In the genomic region with DNA sequence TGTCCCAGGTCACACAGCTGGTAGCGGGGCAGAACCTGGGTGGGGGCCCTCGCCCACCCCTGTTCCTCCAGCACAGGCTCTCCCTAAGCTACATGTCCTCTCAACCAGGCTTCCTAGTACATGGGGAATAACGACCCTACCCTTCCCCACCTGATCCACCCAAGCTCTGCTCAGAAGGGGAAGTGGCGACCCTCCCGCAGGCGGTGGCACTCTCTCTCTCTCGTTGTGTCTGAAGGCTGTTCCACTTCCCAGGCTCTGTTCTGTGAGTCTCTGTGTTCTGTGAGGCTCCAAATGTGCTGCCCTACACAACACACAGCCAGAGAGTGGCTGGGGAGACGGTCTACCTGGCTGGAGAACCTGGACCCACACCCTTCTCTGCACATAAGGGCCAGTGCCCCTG, we compare ENCODE assay signal across 17 cellular contexts.
DNase-seq lines count a peak whose midpoint lies in the region; ATAC-seq, FAIRE-seq and TF ChIP-seq lines count a peak whose summit lies in the region.
"Had no signal": no experiment of that assay in that cellular context is flagged by ENCODE, and none has a peak within 500 bp of the region (broad histone marks: within the 10 kb centered on the region; RNA-seq: fewer than 3 reads in every experiment).

No MANE protein-coding gene starts in this region.

- CTCF ChIA-PET in Panc1 (lab: Charles Lee): no interaction called here

- POLR2A ChIA-PET in Panc1 (lab: Charles Lee): no interaction called here

- H3K36me3 ChIP-seq in ACC112 (ENCODE audit: insufficient read depth, low read length) (no peaks in the 10 kb centered on the region), Panc1 (ENCODE audit: control insufficient read depth, insufficient read depth, low read length) (no peaks in the 10 kb centered on the region), esophagus muscularis mucosa (no peaks in the 10 kb centered on the region), gastrocnemius medialis (no peaks in the 10 kb centered on the region)
- H3K36me3 ChIP-seq: prostate gland, spleen had no signal

- H3K27me3 ChIP-seq in ACC112 (ENCODE audit: insufficient read depth, low read length) (no peaks in the 10 kb centered on the region), Panc1 (ENCODE audit: control insufficient read depth, insufficient read depth, low read length) (no peaks in the 10 kb centered on the region), esophagus muscularis mucosa (no peaks in the 10 kb centered on the region), gastrocnemius medialis (no peaks in the 10 kb centered on the region)

- 95% methylated on average over 8 of the region's 8 CpGs for WGBS in esophagus muscularis mucosa

- intact Hi-C loops in Panc1 (cut with micrococcal nuclease; ENCODE audit: unreplicated experiment) (loop anchor here (5.0 kb wide), 1 partner anchor 49 kb away; no protein-coding TSS in a partner anchor), esophagus muscularis mucosa (cut with DNase I) (no loop called here), gastrocnemius medialis (cut with DNase I; ENCODE audit: low total_unique reads) (no loop called here)

- no peaks in the 10 kb centered on the region; the same call in 1 of the 2 replicates for H3K9me3 ChIP-seq in Panc1 (ENCODE audit: control insufficient read depth, insufficient read depth, low read depth, low read length)
- no peaks in the 10 kb centered on the region for H3K9me3 ChIP-seq in esophagus muscularis mucosa
- H3K9me3 ChIP-seq in gastrocnemius medialis: no peaks in the 10 kb centered on the region
- H3K9me3 ChIP-seq: prostate gland, spleen had no signal

- H3K79me2 ChIP-seq in ACC112 (ENCODE audit: control insufficient read depth, insufficient read depth, low read length, unreplicated experiment): no peaks in the 10 kb centered on the region

- BruUV-seq in Panc1 (replicated peaks; lab: Mats Ljungman, UMichigan): no TSS peak

- TF ChIP-seq POLR2A in esophagus muscularis mucosa (IDR thresholded peaks at IDR 0.05; ENCODE audit: low read depth) (no peak), gastrocnemius medialis (IDR thresholded peaks at IDR 0.05) (no peak)

- H3K4me3 ChIP-seq in ACC112 (ENCODE audit: low read depth, low read length) (no peak overlapping the region), Panc1 (ENCODE audit: low read depth in 2 of 2, low read length in 2 of 2) (no peak overlapping the region), esophagus muscularis mucosa (no peak overlapping the region), gastrocnemius medialis (no peak overlapping the region)
- H3K4me3 ChIP-seq: prostate gland, spleen had no signal

- TF ChIP-seq CTCF in Panc1 (IDR thresholded peaks at IDR 0.05): no peak
- no peak for TF ChIP-seq CTCF in esophagus muscularis mucosa (IDR thresholded peaks at IDR 0.05)
- TF ChIP-seq CTCF in gastrocnemius medialis (IDR thresholded peaks at IDR 0.05 in 4 of 5, conservative IDR thresholded peaks at IDR 0.05 in 1 of 5): no peak

- in situ Hi-C loops in Panc1 (cut with HindIII; ENCODE audit: low pct_unique_long_range_greater_than_20kb, low sequenced_read_pairs) (no loop called here), gastrocnemius medialis (cut with MboI; ENCODE audit: low sequenced_read_pairs in 4 of 4) (no loop called here)

- no peak for DNase-seq in Panc1 (ENCODE audit: low read depth, low spot score)
- no peak for DNase-seq in esophagus muscularis mucosa (ENCODE audit: extremely low spot score)
- no peak for DNase-seq in gastrocnemius medialis
- DNase-seq in RPMI8226: no peak
- no peak for DNase-seq in RCC 7860 (ENCODE audit: low spot score)
- DNase-seq in NCI-H1417 treated with DMSO at 0.1 percent for 48 hours (lab: John Stamatoyannopoulos, UW): no peak
- DNase-seq: activated CD4-positive, alpha-beta T cell treated with anti-CD3 and anti-CD28 coated beads for 48 hours; activated CD8-positive, alpha-beta memory T cell treated with anti-CD3 and anti-CD28 coated beads, Interleukin-2, amount 50 U/mL, for 4 hours; NCI-H510A treated with DMSO at 0.1 percent for 48 hours; spleen; stimulated activated CD4-positive, alpha-beta T cell treated with anti-CD3 and anti-CD28 coated beads, Interleukin-4, amount 100 ng/mL, for 24 hours; SW 1271 had no signal

- H3K27ac ChIP-seq in ACC112 (ENCODE audit: low read depth, low read length): peak overlapping the region; percentile 99
- peak overlapping the region; percentile 96 for H3K27ac ChIP-seq in Panc1 (ENCODE audit: low read length)
- H3K27ac ChIP-seq in esophagus muscularis mucosa (replicated peaks in 1 of 4): peak overlapping the region; percentile 22 to 45 (median 37)
- peak overlapping the region; percentile 0 to 64 (median 44) for H3K27ac ChIP-seq in gastrocnemius medialis
- H3K27ac ChIP-seq: prostate gland, spleen had no signal

- no peak for FAIRE-seq in RCC 7860 (lab: Jason Lieb, UNC)
- FAIRE-seq: GM18507, TTC549 had no signal

- peaks cover 62% of the 10 kb centered on the region for H3K4me1 ChIP-seq in ACC112 (ENCODE audit: control insufficient read depth, insufficient read depth, low read length, unreplicated experiment)
- H3K4me1 ChIP-seq in Panc1 (ENCODE audit: control insufficient read depth, insufficient read depth, low read length): peaks cover 36% of the 10 kb centered on the region
- H3K4me1 ChIP-seq in esophagus muscularis mucosa: peaks cover 4 to 25% (median 17%) of the 10 kb centered on the region in 4 donors
- H3K4me1 ChIP-seq in gastrocnemius medialis: peaks cover 0 to 10% of the 10 kb centered on the region in 2 donors
- H3K4me1 ChIP-seq: prostate gland, spleen had no signal

- H2AFZ ChIP-seq in ACC112 (ENCODE audit: low read length, unreplicated experiment): no peak overlapping the region

- TF ChIP-seq EP300 in esophagus muscularis mucosa (IDR thresholded peaks at IDR 0.05): no peak

- ATAC-seq in Panc1 (no peak), gastrocnemius medialis (no peak), HG02763 (IDR thresholded peaks at IDR 0.05; ENCODE audit: unreplicated experiment) (no peak)

Comparison
In these comparisons a context has a peak if more than half of its experiments do, and no peak if none do; other contexts are left out.
1. H3K27ac ChIP-seq: peak in every context shown above with its lines; median percentile 99 in ACC112; 96 in Panc1; 44 in gastrocnemius medialis; 37 in esophagus muscularis mucosa.